8 cellular contexts compared by ENCODE assay signal in the genomic region with DNA sequence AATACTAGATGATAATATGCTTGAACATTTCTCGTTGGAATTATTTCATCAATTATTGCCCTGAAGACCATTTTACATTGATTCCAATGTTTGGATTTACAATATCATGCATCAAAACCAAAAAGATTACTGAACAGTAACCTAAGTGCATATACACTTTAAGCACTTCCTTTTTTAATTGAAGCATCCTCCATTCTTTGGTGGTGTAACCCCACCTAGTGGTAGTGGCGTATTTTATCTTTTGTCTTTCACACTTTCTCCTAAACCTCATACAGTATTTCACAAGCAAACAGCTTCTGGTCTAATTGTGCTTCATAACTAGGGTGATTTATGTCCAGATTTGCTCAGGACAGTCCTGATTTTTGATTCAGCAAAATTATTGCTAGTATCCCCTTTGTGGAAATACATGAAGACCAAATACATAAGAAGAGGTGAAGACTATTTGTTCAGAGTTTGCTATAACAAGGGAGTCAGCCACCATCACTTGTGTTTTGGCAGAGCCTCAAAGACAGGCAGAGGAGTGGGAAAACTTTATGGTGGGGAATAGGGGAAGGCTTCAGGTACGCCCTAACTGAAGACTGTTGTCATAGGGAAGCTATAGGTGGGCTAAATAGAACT. TPM values are rescaled to one million over a fixed set of nuclear protein-coding genes. Genes with fewer than 3 reads are reported as not detected.
DNase-seq lines count a peak whose midpoint lies in the region; ATAC-seq and TF ChIP-seq lines count a peak whose summit lies in the region.

No MANE protein-coding gene starts in this region.

- intact Hi-C loops in dorsolateral prefrontal cortex (cut with DNase I) = loop anchor here (1.0 to 10.0 kb wide), 3 partner anchors 124 to 619 kb away; a partner anchor contains a TSS

- H3K27me3 ChIP-seq in ACC112 (ENCODE audit: insufficient read depth, low read length) (no peaks in the 10 kb centered on the region), HAP-1 (ENCODE audit: low read depth) (no peaks in the 10 kb centered on the region), dorsolateral prefrontal cortex (no peaks in the 10 kb centered on the region)

- H2AFZ ChIP-seq in ACC112 (ENCODE audit: low read length, unreplicated experiment) = peak overlapping the region; percentile 44

- peak; percentile 47 to 87 (median 71) for TF ChIP-seq CTCF in dorsolateral prefrontal cortex (IDR thresholded peaks at IDR 0.05 in 54 of 56, conservative IDR thresholded peaks at IDR 0.05 in 2 of 56; ENCODE audit: low read depth in 1 of 56, partially characterized antibody in 56 of 56)

- no peaks in the 10 kb centered on the region for H3K36me3 ChIP-seq in ACC112 (ENCODE audit: insufficient read depth, low read length)
- no peaks in the 10 kb centered on the region; the same call in 1 of the 2 replicates for H3K36me3 ChIP-seq in HAP-1 (replicated peaks)

- no peaks in the 10 kb centered on the region for H3K9me3 ChIP-seq in HAP-1

- ATAC-seq in HG03135 (IDR thresholded peaks at IDR 0.05; ENCODE audit: unreplicated experiment) = no peak

- peak overlapping the region; percentile 16; the same call in 1 of the 2 replicates for H3K27ac ChIP-seq in ACC112 (ENCODE audit: low read depth, low read length)
- H3K27ac ChIP-seq in dorsolateral prefrontal cortex = no peak overlapping the region

- H3K4me1 ChIP-seq in ACC112 (ENCODE audit: control insufficient read depth, insufficient read depth, low read length, unreplicated experiment) = peaks cover 10% of the 10 kb centered on the region
- peaks cover 11% of the 10 kb centered on the region for H3K4me1 ChIP-seq in HAP-1

- peaks cover 14% of the 10 kb centered on the region for H3K79me2 ChIP-seq in ACC112 (ENCODE audit: control insufficient read depth, insufficient read depth, low read length, unreplicated experiment)

- H3K4me3 ChIP-seq in ACC112 (ENCODE audit: low read depth, low read length) (peak overlapping the region; percentile 5; the same call in 1 of the 2 replicates), HAP-1 (no peak overlapping the region), dorsolateral prefrontal cortex (peak overlapping the region in 1 of 59 donors; percentile 16)

- peak; percentile 36 for DNase-seq in GDM1 (lab: John Stamatoyannopoulos, UW)
- peak; percentile 39 to 69 for DNase-seq in HAP-1 (ENCODE audit: low spot score in 2 of 2)
- DNase-seq in M059J (ENCODE audit: low read depth) = peak; percentile 75
- peak; percentile 71 for DNase-seq in RPMI8226
- DNase-seq in dorsolateral prefrontal cortex = no peak
- DNase-seq in middle frontal gyrus (ENCODE audit: extremely low spot score, low spot score) = peak; percentile 28

- in situ Hi-C loops in HAP-1 (cut with MboI; ENCODE audit: low sequenced_read_pairs) = loop anchor here (10.0 to 25.0 kb wide), 2 partner anchors 219 to 521 kb away; a partner anchor contains a TSS

RNA-seq across cellular contexts. Expression of a gene that starts 3.4 kb away (rescaled TPM):
- total RNA-seq in M059J (2014; rRNA removed; shearing (Covaris generic)) = 29.8 and 33.5 TPM in 2 replicates
- total RNA-seq in dorsolateral prefrontal cortex = 10 to 100 TPM; 15.8 to 41.9 (median 24.8) TPM

RNA-seq across cellular contexts. Expression of a gene that starts 23.3 kb away (rescaled TPM):
- total RNA-seq in M059J (2014; rRNA removed; shearing (Covaris generic)) = 72.0 and 92.6 TPM in 2 replicates
- total RNA-seq in dorsolateral prefrontal cortex = 10 to 100 TPM; 20.5 to 44.8 (median 32.7) TPM

Comparison
In these comparisons a context has a peak if more than half of its experiments do, and no peak if none do; other contexts are left out.
1. DNase-seq: peak in GDM1 (single experiment), HAP-1 (2 of 2), M059J (single experiment), RPMI8226 (single experiment) and middle frontal gyrus (single experiment); none in dorsolateral prefrontal cortex (0 of 10).